In genomic region chr9:129404621-129405020, GRCh38 we compare ENCODE assay signal across 20 cellular contexts.
"Had no signal": no experiment of that assay in that cellular context is flagged by ENCODE, and none has a peak within 500 bp of the region (broad histone marks: within the 10 kb centered on the region; RNA-seq: fewer than 3 reads in every experiment).

No MANE protein-coding gene starts in this region.

- DNase-seq: activated CD4-positive, alpha-beta memory T cell treated with anti-CD3 and anti-CD28 coated beads, Interleukin-2, amount 10 ng/mL, durations not matched to agents 7 days and 5 days; activated CD4-positive, alpha-beta T cell treated with anti-CD3 and anti-CD28 coated beads for 4 hours; activated effector memory CD4-positive, alpha-beta T cell treated with Interleukin-2 at 50 U/mL for 16 hours; activated naive CD4-positive, alpha-beta T cell treated with anti-CD3 and anti-CD28 coated beads, Interleukin-2, amount 50 U/mL, for 16 hours; activated T-cell treated with anti-CD3 and anti-CD28 coated beads, Interleukin-2, amount 50 U/mL, for 4 hours; adrenal gland; body of pancreas; head of caudate nucleus; sigmoid colon; stimulated activated CD4-positive, alpha-beta T cell treated with anti-CD3 and anti-CD28 coated beads, Interleukin-12 subunit alpha, Interleukin-12 subunit beta, amount 100 ng/mL, for 4 hours; stimulated activated CD4-positive, alpha-beta T cell treated with anti-CD3 and anti-CD28 coated beads, Interleukin-2, amount 100 ng/mL, for 24 hours; stomach; T-helper 17 cell had no signal

- H3K9me3 ChIP-seq: adrenal gland, body of pancreas, left lung, ovary, sigmoid colon, stomach, thoracic aorta had no signal

- ATAC-seq: activated T-cell treated with anti-CD3 and anti-CD28 coated beads, Interleukin-2, amount 50 U/mL, for 4 hours; body of pancreas; left lung; T-helper 17 cell had no signal

- H3K27ac ChIP-seq: adrenal gland, body of pancreas, epithelial cell of prostate, left lung, ovary, sigmoid colon, stomach, thoracic aorta had no signal

- H3K36me3 ChIP-seq: adrenal gland, left lung, ovary, sigmoid colon, stomach, thoracic aorta had no signal

- H3K27me3 Mint-ChIP-seq: central memory CD8-positive, alpha-beta T cell had no signal

- H3K4me1 Mint-ChIP-seq: activated CD4-positive, alpha-beta memory T cell treated with anti-CD3 and anti-CD28 coated beads, Interleukin-2, amount 10 ng/mL, durations not matched to agents 7 days and 5 days had no signal

- H3K4me3 ChIP-seq: adrenal gland, body of pancreas, left lung, ovary, sigmoid colon, stomach, thoracic aorta had no signal

- H3K27me3 ChIP-seq: adrenal gland, body of pancreas, left lung, ovary, sigmoid colon, stomach had no signal

- H3K9me3 Mint-ChIP-seq: activated CD4-positive, alpha-beta memory T cell treated with anti-CD3 and anti-CD28 coated beads, Interleukin-2, amount 10 ng/mL, durations not matched to agents 7 days and 5 days; activated T-cell treated with anti-CD3 and anti-CD28 coated beads, Interleukin-2, amount 50 U/mL, for 4 hours; central memory CD8-positive, alpha-beta T cell; dendritic cell treated with granulocyte-macrophage colony-stimulating factor and Interleukin-4, amounts not matched to agents 40 ng/mL and 50 ng/mL, for 4 days; neural crest cell had no signal

- H3K4me3 Mint-ChIP-seq: activated CD4-positive, alpha-beta memory T cell treated with anti-CD3 and anti-CD28 coated beads, Interleukin-2, amount 10 ng/mL, durations not matched to agents 7 days and 5 days; activated T-cell treated with anti-CD3 and anti-CD28 coated beads, Interleukin-2, amount 50 U/mL, for 4 hours; central memory CD8-positive, alpha-beta T cell; dendritic cell treated with granulocyte-macrophage colony-stimulating factor and Interleukin-4, amounts not matched to agents 40 ng/mL and 50 ng/mL, for 4 days; neural crest cell; T-helper 17 cell had no signal

- H3K27ac Mint-ChIP-seq: activated CD4-positive, alpha-beta memory T cell treated with anti-CD3 and anti-CD28 coated beads, Interleukin-2, amount 10 ng/mL, durations not matched to agents 7 days and 5 days; dendritic cell treated with granulocyte-macrophage colony-stimulating factor and Interleukin-4, amounts not matched to agents 40 ng/mL and 50 ng/mL, for 4 days; T-helper 17 cell had no signal
